In the genomic region with DNA sequence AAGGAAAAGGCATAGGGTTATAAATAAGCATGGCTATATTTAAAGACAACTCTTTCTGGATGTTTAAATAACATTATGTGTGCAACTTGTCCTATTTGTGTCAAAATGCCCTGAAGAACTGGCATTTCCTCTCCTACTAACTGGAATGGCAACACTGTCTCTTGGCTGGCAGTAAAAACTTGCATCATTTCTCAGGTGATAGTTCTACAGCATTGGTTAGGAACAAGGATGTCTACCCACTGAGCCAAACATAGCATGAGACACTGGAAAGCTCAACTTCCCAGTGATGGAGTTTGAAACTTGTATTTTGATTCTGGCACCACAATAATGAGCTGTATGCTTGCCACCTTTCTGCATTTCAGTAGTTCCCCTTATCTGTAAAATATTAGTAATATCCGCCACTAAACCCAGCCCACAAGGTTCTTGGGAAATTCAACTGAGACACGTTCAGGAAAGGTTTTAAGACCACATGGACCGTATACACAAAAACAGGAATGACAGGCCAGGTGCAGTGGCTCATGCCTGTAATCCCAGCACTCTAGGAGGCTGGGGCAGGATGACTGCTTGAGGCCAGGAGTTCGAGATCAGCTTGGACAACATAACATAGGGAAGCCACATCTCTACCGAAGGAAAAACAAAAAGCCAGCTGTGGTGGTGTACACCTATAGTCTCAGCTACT, we compare ENCODE assay signal across 1 cellular context.
A peak's percentile ranks its signal among the peaks of the same experiment; 100 is the strongest.
TF ChIP-seq lines count a peak whose summit lies in the region.

No MANE protein-coding gene starts in this region.

TF ChIP-seq in H1, 55 proteins besides CTCF, POLR2A, EP300 and RAD21:
- no peak for TF ChIP-seq SRF (IDR thresholded peaks at IDR 0.05; ENCODE audit: low read depth, low read length)
- no peak for TF ChIP-seq SP1 (IDR thresholded peaks at IDR 0.05; ENCODE audit: low read depth, low read length)
- TF ChIP-seq SP2 (IDR thresholded peaks at IDR 0.05; ENCODE audit: low read length), result no peak
- no peak for TF ChIP-seq POU5F1 (IDR thresholded peaks at IDR 0.05; ENCODE audit: low read depth, low read length)
- TF ChIP-seq HDAC6 (IDR thresholded peaks at IDR 0.05; ENCODE audit: low read depth, low read length), result no peak
- TF ChIP-seq RXRA (IDR thresholded peaks at IDR 0.05; ENCODE audit: insufficient read depth, low read depth, low read length), result no peak
- TF ChIP-seq CREB1 (IDR thresholded peaks at IDR 0.05), result no peak
- TF ChIP-seq POLR2AphosphoS5 (IDR thresholded peaks at IDR 0.05; ENCODE audit: low read depth, low read length), result peak; percentile 35
